Comparison of ENCODE assay signal across 22 cellular contexts in the genomic region with DNA sequence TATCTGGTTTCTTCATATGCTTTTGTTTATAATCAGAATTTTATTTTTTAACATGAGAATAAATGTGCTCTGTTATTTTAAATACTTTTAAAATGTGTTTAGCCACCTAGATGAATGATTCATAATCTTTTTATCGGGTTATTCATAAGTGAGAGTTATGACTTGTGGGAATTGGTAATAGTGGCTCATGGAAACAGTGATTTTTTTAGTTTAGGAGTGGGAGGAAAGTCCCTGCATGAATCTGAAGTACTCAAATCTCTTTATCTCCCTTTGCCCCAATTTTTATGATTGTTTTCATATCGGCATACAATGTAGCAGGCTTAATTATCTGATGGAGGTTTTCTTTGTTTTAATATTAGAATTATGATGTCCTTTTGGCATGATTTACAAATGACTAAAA. TPM values are rescaled to one million over a fixed set of nuclear protein-coding genes. Genes with fewer than 3 reads are reported as not detected.
DNase-seq lines count a peak whose midpoint lies in the region; ATAC-seq and TF ChIP-seq lines count a peak whose summit lies in the region.
"Had no signal": no experiment of that assay in that cellular context is flagged by ENCODE, and none has a peak within 500 bp of the region (broad histone marks: within the 10 kb centered on the region; RNA-seq: fewer than 3 reads in every experiment).

No MANE protein-coding gene starts in this region.

- no peak overlapping the region for H3K23ac ChIP-seq in IMR-90 (ENCODE audit: low read depth, low read length)

- TF ChIP-seq POLR2A in IMR-90 (IDR thresholded peaks at IDR 0.05; ENCODE audit: low read depth, low read length): no peak

- in situ Hi-C loops in IMR-90 (cut with MboI; ENCODE audit: low sequenced_read_pairs): loop anchor here (25.0 kb wide), 1 partner anchor 229 kb away; no protein-coding TSS in a partner anchor

- POLR2A ChIA-PET in IMR-90 (lab: Charles Lee; ENCODE audit: unreplicated experiment): no interaction called here

- no peak overlapping the region for H3K18ac ChIP-seq in IMR-90 (ENCODE audit: low read depth, low read length)

- intact Hi-C loops in IMR-90 (cut with micrococcal nuclease): loop anchor here (5.0 kb wide), 2 partner anchors 139 to 314 kb away; no protein-coding TSS in a partner anchor

- H4K8ac ChIP-seq in IMR-90 (ENCODE audit: low read depth in 2 of 2, low read length in 2 of 2): no peak overlapping the region

- whole genome bisulfite sequencing in IMR-90 (ENCODE audit: extremely low coverage in 2 of 2, insufficient read length in 1 of 2), 2 experiments: no CpG with 5 or more reads among the region's 2 CpGs

- H4K20me1 ChIP-seq in IMR-90 (ENCODE audit: insufficient read depth, low read length): peaks cover 4% of the 10 kb centered on the region

- ATAC-seq in IMR-90 (ENCODE audit: low read depth) (no peak), GM19452 (IDR thresholded peaks at IDR 0.05; ENCODE audit: unreplicated experiment) (no peak)
- ATAC-seq: natural killer cell treated with Interleukin-12 subunit alpha and Interleukin-12 subunit beta and Interleukin-15 and Interleukin-18, amount 100 ng/mL, for 72 hours; sciatic nerve had no signal

- no peak overlapping the region for H2BK20ac ChIP-seq in IMR-90 (ENCODE audit: low read depth, low read length)

- H3K14ac ChIP-seq in IMR-90 (replicated peaks; ENCODE audit: low read depth, low read length): no peak overlapping the region

- H3K79me1 ChIP-seq in IMR-90 (ENCODE audit: low read depth in 1 of 2, low read length in 2 of 2): peaks cover 6 to 26% of the 10 kb centered on the region in 2 experiments; a peak in 3 of 4 replicates

- H3K4me3 ChIP-seq in IMR-90 (ENCODE audit: insufficient read depth, low read depth, low read length): no peak overlapping the region
- H3K4me3 ChIP-seq: colonic mucosa, SJSA1 had no signal

- no peak for TF ChIP-seq CTCF in IMR-90 (conservative IDR thresholded peaks at IDR 0.05; ENCODE audit: low read depth, low read length)

- TF ChIP-seq RAD21 in IMR-90 (IDR thresholded peaks at IDR 0.05; ENCODE audit: low read length): no peak

- no peak overlapping the region for H4K91ac ChIP-seq in IMR-90 (ENCODE audit: insufficient read depth, low read depth, low read length)

- dilution Hi-C loops in IMR-90 (cut with HindIII; ENCODE audit: low sequenced_read_pairs, unreplicated experiment): no loop called here

- no peak overlapping the region for H4K5ac ChIP-seq in IMR-90 (ENCODE audit: low read depth, low read length)

- H3K4me1 ChIP-seq in IMR-90 (ENCODE audit: control insufficient read depth, insufficient read depth, low read length): no peaks in the 10 kb centered on the region
- H3K4me1 ChIP-seq: colonic mucosa, parathyroid adenoma had no signal

- H3K27ac ChIP-seq in IMR-90 (ENCODE audit: insufficient read depth, low read length): no peak overlapping the region
- H3K27ac ChIP-seq: colonic mucosa, parathyroid adenoma, SJSA1 had no signal

- no peaks in the 10 kb centered on the region for H3K9me1 ChIP-seq in IMR-90 (ENCODE audit: insufficient read depth, low read length)

- no peak overlapping the region for H2AFZ ChIP-seq in IMR-90 (replicated peaks; ENCODE audit: low read length, poor library complexity)
- H2AFZ ChIP-seq: parathyroid adenoma had no signal

- no peak overlapping the region for H2BK5ac ChIP-seq in IMR-90 (ENCODE audit: low read depth, low read length, poor library complexity, severe bottlenecking)

- H3K27me3 ChIP-seq in IMR-90 (ENCODE audit: control insufficient read depth, insufficient read depth, low read length): no peaks in the 10 kb centered on the region
- H3K27me3 ChIP-seq: colonic mucosa, SJSA1 had no signal

- CTCF ChIA-PET in IMR-90 (lab: Yijun Ruan, JAX): no interaction called here

- H2AK9ac ChIP-seq in IMR-90 (replicated peaks; ENCODE audit: low read depth, low read length, poor library complexity): no peak overlapping the region

- BruUV-seq in IMR-90 (replicated peaks; lab: Mats Ljungman, UMichigan): no TSS peak

- DNase-seq in EL: peak; percentile 21
- DNase-seq in IMR-90: peak; percentile 39
- DNase-seq in amniotic epithelial cell (ENCODE audit: low read depth): peak; percentile 51
- peak; percentile 5 to 19 for DNase-seq in lung microvascular endothelial cell (ENCODE audit: low read depth in 2 of 2)
- no peak for DNase-seq in NCI-H82 (lab: John Stamatoyannopoulos, UW)
- DNase-seq in stimulated activated CD4-positive, alpha-beta T cell treated with anti-CD3 and anti-CD28 coated beads, Interleukin-2, amount 100 ng/mL, for 48 hours: no peak
- no peak for DNase-seq in OCI-M2 (lab: John Stamatoyannopoulos, UW; ENCODE audit: unreplicated experiment)
- DNase-seq: activated effector memory CD4-positive, alpha-beta T cell treated with anti-CD3 and anti-CD28 coated beads, Interleukin-2, amount 50 U/mL, for 16 hours; Caco-2; colonic mucosa; kidney glomerular epithelial cell; mesendoderm; NCI-H1436 treated with DMSO at 0.1 percent for 48 hours; NCI-H2171 treated with DMSO at 0.1 percent for 48 hours; NCI-H774; OCI-M1; stimulated activated CD4-positive, alpha-beta T cell treated with anti-CD3 and anti-CD28 coated beads, Interleukin-1b, Interleukin-23, amount 100 ng/mL, for 48 hours had no signal

- H3K56ac ChIP-seq in IMR-90 (ENCODE audit: extremely low read depth, insufficient read depth, low read length): no peak overlapping the region

- no peak overlapping the region for H3K9ac ChIP-seq in IMR-90 (ENCODE audit: low read depth, low read length)
- H3K9ac ChIP-seq: parathyroid adenoma had no signal

- no peaks in the 10 kb centered on the region for H3K9me3 ChIP-seq in IMR-90 (ENCODE audit: control insufficient read depth, insufficient read depth, low read length)
- H3K9me3 ChIP-seq: Caco-2, colonic mucosa, SJSA1 had no signal

- no peak overlapping the region for H2AK5ac ChIP-seq in IMR-90 (ENCODE audit: low read depth, low read length)

- H3K36me3 ChIP-seq in IMR-90 (ENCODE audit: control insufficient read depth, insufficient read depth, low read length): peaks cover 7% of the 10 kb centered on the region
- H3K36me3 ChIP-seq: colonic mucosa had no signal

- no peak overlapping the region for H2BK120ac ChIP-seq in IMR-90 (ENCODE audit: low read depth, low read length)

- H3K4me2 ChIP-seq in IMR-90 (ENCODE audit: low read depth, low read length): no peak overlapping the region

- H2BK15ac ChIP-seq in IMR-90 (ENCODE audit: low read depth, low read length): no peak overlapping the region

- no peak overlapping the region for H3K4ac ChIP-seq in IMR-90 (ENCODE audit: low read depth, low read length)

TF ChIP-seq in IMR-90, 13 proteins besides CTCF, POLR2A, EP300 and RAD21:
- TF ChIP-seq CEBPB (IDR thresholded peaks at IDR 0.05; ENCODE audit: low read depth, low read length): no peak
- TF ChIP-seq RCOR1 (IDR thresholded peaks at IDR 0.05; ENCODE audit: insufficient replicate concordance, low read length): no peak
- no peak for TF ChIP-seq MAFK (IDR thresholded peaks at IDR 0.05; ENCODE audit: low read depth, low read length)
- no peak for TF ChIP-seq BHLHE40 (IDR thresholded peaks at IDR 0.05; ENCODE audit: low read depth, low read length)
- no peak for TF ChIP-seq MAZ (IDR thresholded peaks at IDR 0.05; ENCODE audit: borderline replicate concordance, low read depth, low read length)
- no peak for TF ChIP-seq SMC3 (IDR thresholded peaks at IDR 0.05; ENCODE audit: low read depth, low read length)
- TF ChIP-seq, protein P1, sequence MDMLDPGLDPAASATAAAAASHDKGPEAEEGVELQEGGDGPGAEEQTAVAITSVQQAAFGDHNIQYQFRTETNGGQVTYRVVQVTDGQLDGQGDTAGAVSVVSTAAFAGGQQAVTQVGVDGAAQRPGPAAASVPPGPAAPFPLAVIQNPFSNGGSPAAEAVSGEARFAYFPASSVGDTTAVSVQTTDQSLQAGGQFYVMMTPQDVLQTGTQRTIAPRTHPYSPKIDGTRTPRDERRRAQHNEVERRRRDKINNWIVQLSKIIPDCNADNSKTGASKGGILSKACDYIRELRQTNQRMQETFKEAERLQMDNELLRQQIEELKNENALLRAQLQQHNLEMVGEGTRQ (IDR thresholded peaks at IDR 0.05; ENCODE audit: low read depth, low read length): no peak
- TF ChIP-seq MXI1 (IDR thresholded peaks at IDR 0.05; ENCODE audit: borderline replicate concordance, low read depth, low read length): no peak
- TF ChIP-seq, protein P2, sequence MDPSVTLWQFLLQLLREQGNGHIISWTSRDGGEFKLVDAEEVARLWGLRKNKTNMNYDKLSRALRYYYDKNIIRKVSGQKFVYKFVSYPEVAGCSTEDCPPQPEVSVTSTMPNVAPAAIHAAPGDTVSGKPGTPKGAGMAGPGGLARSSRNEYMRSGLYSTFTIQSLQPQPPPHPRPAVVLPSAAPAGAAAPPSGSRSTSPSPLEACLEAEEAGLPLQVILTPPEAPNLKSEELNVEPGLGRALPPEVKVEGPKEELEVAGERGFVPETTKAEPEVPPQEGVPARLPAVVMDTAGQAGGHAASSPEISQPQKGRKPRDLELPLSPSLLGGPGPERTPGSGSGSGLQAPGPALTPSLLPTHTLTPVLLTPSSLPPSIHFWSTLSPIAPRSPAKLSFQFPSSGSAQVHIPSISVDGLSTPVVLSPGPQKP (IDR thresholded peaks at IDR 0.05; ENCODE audit: borderline replicate concordance, low read depth, low read length): no peak
- no peak for TF ChIP-seq RFX5 (IDR thresholded peaks at IDR 0.05; ENCODE audit: low read depth, low read length)
- no peak for TF ChIP-seq NFE2L2 (IDR thresholded peaks at IDR 0.05; ENCODE audit: low read depth, low read length)
TF ChIP-seq in IMR-90: peak in this region for 0.

RNA-seq across cellular contexts. Expression of a gene that starts 42.9 kb away (rescaled TPM):
- total RNA-seq in IMR-90 (2012; rRNA removed) (52.7 and 68.9 TPM in 2 replicates), lung microvascular endothelial cell (47.3 and 59.3 TPM in 2 replicates)
- polyA plus RNA-seq in IMR-90 (2012; rRNA removed): 46.0 and 49.0 TPM in 2 replicates
- polyA plus RNA-seq in IMR-90 (2012; cell fraction: cytosol; rRNA removed): 17.2 and 19.7 TPM in 2 replicates
- 7.7 and 44.0 TPM in 2 replicates for polyA plus RNA-seq in IMR-90 (2012; cell fraction: nucleus; rRNA removed; ENCODE audit: low replicate concordance)

Comparison
In these comparisons a context has a peak if more than half of its experiments do, and no peak if none do; other contexts are left out.
1. DNase-seq: peak in EL (single experiment), IMR-90 (single experiment), amniotic epithelial cell (single experiment) and lung microvascular endothelial cell (2 of 2); none in NCI-H82 (single experiment), stimulated activated CD4-positive, alpha-beta T cell treated with anti-CD3 and anti-CD28 coated beads, Interleukin-2, amount 100 ng/mL, for 48 hours (0 of 2) and OCI-M2 (single experiment).